15 cellular contexts compared by ENCODE assay signal in the genomic region with DNA sequence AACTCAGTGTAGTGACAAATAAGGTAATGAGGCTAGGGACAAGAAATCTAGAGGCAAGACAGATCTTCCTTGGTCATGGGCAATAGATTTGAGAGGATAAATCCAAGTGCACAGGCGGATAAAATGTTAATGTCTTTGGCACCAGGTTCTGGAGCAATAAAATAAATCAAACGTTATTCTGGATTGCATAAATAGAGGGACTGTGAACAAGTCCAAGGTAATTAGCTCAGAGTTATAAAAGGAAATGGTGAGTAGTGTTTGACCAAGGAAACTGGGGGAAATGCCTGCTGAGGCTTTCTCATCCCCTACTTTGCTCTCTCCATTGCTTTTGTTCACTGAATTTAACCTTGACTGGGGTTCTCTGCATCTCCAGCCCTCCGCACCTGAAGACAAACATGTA.
"Had no signal": no experiment of that assay in that cellular context is flagged by ENCODE, and none has a peak within 500 bp of the region (broad histone marks: within the 10 kb centered on the region; RNA-seq: fewer than 3 reads in every experiment).

No MANE protein-coding gene starts in this region.

- H3K4me1 Mint-ChIP-seq: immature natural killer cell, natural killer cell, T-helper 17 cell had no signal

- DNase-seq: activated CD4-positive, CD25-positive, alpha-beta regulatory T cell treated with anti-CD3 and anti-CD28 coated beads, Interleukin-2, amount 50 U/mL, for 72 hours; dermis blood vessel endothelial cell; effector memory CD4-positive, alpha-beta T cell; esophagus squamous epithelium; immature natural killer cell; kidney glomerular epithelial cell; mesendoderm; natural killer cell; stimulated activated CD4-positive, alpha-beta T cell treated with anti-CD3 and anti-CD28 coated beads, Interleukin-12 subunit alpha, Interleukin-12 subunit beta, amount 100 ng/mL, for 4 hours; stimulated activated CD4-positive, alpha-beta T cell treated with anti-CD3 and anti-CD28 coated beads, Interleukin-1b, Interleukin-23, amount 100 ng/mL, for 48 hours; stimulated activated CD8-positive, alpha-beta memory T cell treated with anti-CD3 and anti-CD28 coated beads, Interleukin-4, amount 100 ng/mL, for 48 hours; stimulated activated naive CD4-positive, alpha-beta T cell; T-helper 17 cell had no signal

- ATAC-seq: natural killer cell, T-helper 17 cell had no signal

- H3K36me3 Mint-ChIP-seq: activated naive CD8-positive, alpha-beta T cell; immature natural killer cell; natural killer cell had no signal

- H3K27ac Mint-ChIP-seq: activated naive CD8-positive, alpha-beta T cell; immature natural killer cell; natural killer cell; T-helper 17 cell had no signal

- H3K27me3 Mint-ChIP-seq: activated naive CD8-positive, alpha-beta T cell; T-helper 17 cell had no signal

- H3K27ac ChIP-seq: esophagus squamous epithelium, VCaP had no signal

- H3K9me3 Mint-ChIP-seq: natural killer cell had no signal

- H3K4me3 Mint-ChIP-seq: activated naive CD8-positive, alpha-beta T cell; immature natural killer cell; natural killer cell; T-helper 17 cell had no signal
